Comparison of ENCODE assay signal across 19 cellular contexts in genomic region chrX:112789931-112790330, GRCh38. TPM values are rescaled to one million over a fixed set of nuclear protein-coding genes. Genes with fewer than 3 reads are reported as not detected.
"Had no signal": no experiment of that assay in that cellular context is flagged by ENCODE, and none has a peak within 500 bp of the region (broad histone marks: within the 10 kb centered on the region; RNA-seq: fewer than 3 reads in every experiment).

No MANE protein-coding gene starts in this region.

- H3K4me3 Mint-ChIP-seq: IgD-negative memory B cell had no signal

- H3K9ac ChIP-seq: KMS-11 had no signal

- H3K27ac ChIP-seq: KMS-11, SJSA1, SK-N-MC had no signal

- H3K36me3 Mint-ChIP-seq: IgD-negative memory B cell had no signal

- H3K27me3 ChIP-seq: SJSA1 had no signal

- H3K9me3 Mint-ChIP-seq: IgD-negative memory B cell had no signal

- H3K36me3 ChIP-seq: SJSA1 had no signal

- H3K27me3 Mint-ChIP-seq: IgD-negative memory B cell had no signal

- H3K9me3 ChIP-seq: SJSA1 had no signal

- H3K4me3 ChIP-seq: K562, SJSA1, SK-N-MC had no signal

- DNase-seq: Kasumi-1, MM.1S, NCI-H1092 treated with DMSO at 0.1 percent for 48 hours, NCI-H1436, NCI-H187, NCI-H2029, NCI-H2081 treated with DMSO at 0.1 percent for 48 hours, NCI-H2171 treated with DMSO at 0.1 percent for 48 hours, NCI-H524, NCI-H69, NCI-H774, Right ventricle myocardium superior, RPMI8226, SIG-M5 had no signal

- ATAC-seq: K562 had no signal

- H3K4me1 ChIP-seq: SJSA1 had no signal

RNA-seq across cellular contexts. Expression of gene AMOT, which starts 50.7 kb away (rescaled TPM):
- polyA plus RNA-seq: K562 had no signal
